ENCODE assay signal across 8 cellular contexts in the genomic region with DNA sequence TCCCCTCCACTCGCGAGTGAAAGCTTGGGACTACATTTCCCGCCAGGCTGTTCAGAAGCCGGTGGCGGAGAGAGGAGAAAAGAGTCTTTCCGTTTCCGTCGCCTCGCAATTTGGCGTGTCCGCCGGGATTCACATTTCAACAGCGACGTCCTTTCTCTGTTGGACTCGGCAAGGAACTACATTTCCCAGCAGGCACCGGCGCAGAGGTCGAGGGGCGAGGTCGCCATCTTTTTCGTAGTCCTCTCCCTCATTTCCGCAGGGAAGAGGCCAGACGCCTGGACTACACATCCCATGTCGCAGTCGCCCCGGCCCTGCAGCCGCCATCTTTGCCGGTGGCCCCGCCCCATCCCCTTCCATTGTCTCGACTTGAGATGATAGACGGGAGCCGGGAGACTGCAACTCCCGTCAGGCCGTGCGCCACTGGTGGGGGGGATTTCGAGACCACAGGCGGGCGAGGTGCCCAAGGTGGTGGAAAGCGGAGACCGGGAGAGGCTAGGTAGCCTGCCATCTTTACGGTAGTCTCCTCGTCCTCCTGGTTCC. TPM values are rescaled to one million over a fixed set of nuclear protein-coding genes. Genes with fewer than 3 reads are reported as not detected.
DNase-seq lines count a peak whose midpoint lies in the region; ATAC-seq and TF ChIP-seq lines count a peak whose summit lies in the region.

No MANE protein-coding gene starts in this region.

- WGBS in adipose tissue, 3 donors = 0 to 1% (median 1%) methylated on average over 42 of the region's 42 CpGs
- WGBS in tibial nerve, 2 donors = 1% methylated on average over 33 to 42 of the region's 42 CpGs

- peak; percentile 72 to 87 for TF ChIP-seq EP300 in tibial nerve (IDR thresholded peaks at IDR 0.05)

- peak; percentile 79 for ATAC-seq in HG02798 (IDR thresholded peaks at IDR 0.05; ENCODE audit: poor library complexity, unreplicated experiment)

- no peak for TF ChIP-seq CTCF in GM10266 (IDR thresholded peaks at IDR 0.05; ENCODE audit: control insufficient read depth, insufficient read depth, low read depth, missing control alignments)
- TF ChIP-seq CTCF in cardiac muscle cell (IDR thresholded peaks at IDR 0.05; ENCODE audit: low read depth, low read length) = no peak
- no peak for TF ChIP-seq CTCF in parathyroid adenoma (IDR thresholded peaks at IDR 0.05)
- TF ChIP-seq CTCF in tibial nerve (IDR thresholded peaks at IDR 0.05) = no peak

- H3K27ac ChIP-seq in adipose tissue (ENCODE audit: low read depth, low read length) (peak overlapping the region; percentile 48), cardiac muscle cell (peak overlapping the region; percentile 98), parathyroid adenoma (peak overlapping the region; percentile 96), tibial nerve (peak overlapping the region; percentile 90 to 98 (median 98))

- H3K9ac ChIP-seq in parathyroid adenoma = no peak overlapping the region

- H3K4me3 ChIP-seq in cardiac muscle cell (peak overlapping the region; percentile 77), parathyroid adenoma (ENCODE audit: low read depth, low read length) (peak overlapping the region; percentile 87), tibial nerve (peak overlapping the region; percentile 56 to 93 (median 81))

- peak overlapping the region; percentile 93 for H2AFZ ChIP-seq in parathyroid adenoma

- H3K36me3 ChIP-seq in cardiac muscle cell (no peaks in the 10 kb centered on the region), parathyroid adenoma (ENCODE audit: control insufficient read depth, insufficient read depth, low read length) (no peaks in the 10 kb centered on the region), tibial nerve (peaks cover 0 to 23% (median 0%) of the 10 kb centered on the region in 3 donors)

- H3K9me3 ChIP-seq in cardiac muscle cell (ENCODE audit: low read depth) (no peaks in the 10 kb centered on the region), parathyroid adenoma (ENCODE audit: control insufficient read depth, low read length) (no peaks in the 10 kb centered on the region), tibial nerve (no peaks in the 10 kb centered on the region)

- H3K4me2 ChIP-seq in parathyroid adenoma (ENCODE audit: low read length) = peak overlapping the region; percentile 99

- H3K4me1 ChIP-seq in cardiac muscle cell (ENCODE audit: low read depth) = peaks cover under 1% of the 10 kb centered on the region
- peaks cover 6% of the 10 kb centered on the region for H3K4me1 ChIP-seq in parathyroid adenoma
- H3K4me1 ChIP-seq in tibial nerve = peaks cover 0 to 31% (median 4%) of the 10 kb centered on the region in 4 donors

- H3K79me2 ChIP-seq in parathyroid adenoma = no peaks in the 10 kb centered on the region

- H3K27me3 ChIP-seq in cardiac muscle cell (no peaks in the 10 kb centered on the region), parathyroid adenoma (ENCODE audit: control insufficient read depth, insufficient read depth, low read length) (no peaks in the 10 kb centered on the region), tibial nerve (no peaks in the 10 kb centered on the region)

- no peak for TF ChIP-seq POLR2A in tibial nerve (IDR thresholded peaks at IDR 0.05)

- DNase-seq in GM10266 (ENCODE audit: extremely low spot score) = peak; percentile 94
- peak; percentile 95 for DNase-seq in NCI-H1417 treated with DMSO at 0.1 percent for 48 hours (lab: John Stamatoyannopoulos, UW)
- DNase-seq in SW480 (ENCODE audit: low spot score) = peak; percentile 99
- peak; percentile 99 to 100 for DNase-seq in cardiac muscle cell (ENCODE audit: low read depth in 1 of 2, low spot score in 1 of 2)
- DNase-seq in tibial nerve (ENCODE audit: low spot score in 2 of 2) = peak; percentile 99

RNA-seq across cellular contexts. Expression of a gene that starts 0.9 kb away (rescaled TPM):
- 1 to 10 TPM; 3.6 to 9.1 (median 5.3) TPM for polyA plus RNA-seq in adipose tissue
- 55.1 and 60.0 TPM in 2 replicates for total RNA-seq in cardiac muscle cell
- 3.9 and 4.0 TPM in 2 replicates for polyA plus RNA-seq in cardiac muscle cell
- 10 to 100 TPM in 3 of 4 donors, 1 to 10 TPM in 1; 7.4 to 25.8 (median 16.7) TPM for total RNA-seq in tibial nerve

RNA-seq across cellular contexts. Expression of a gene that starts 26.1 kb away (rescaled TPM):
- 1 to 10 TPM; 1.9 to 9.2 (median 5.8) TPM for polyA plus RNA-seq in adipose tissue
- 4.9 and 5.0 TPM in 2 replicates for total RNA-seq in cardiac muscle cell
- 14.0 and 23.4 TPM in 2 replicates for polyA plus RNA-seq in cardiac muscle cell
- total RNA-seq in tibial nerve = 1 to 10 TPM; 2.2 to 5.9 (median 3.1) TPM

RNA-seq across cellular contexts. Expression of a gene that starts 26.4 kb away (rescaled TPM):
- polyA plus RNA-seq in adipose tissue (10 to 100 TPM; 11.3 to 16.3 (median 14.6) TPM), cardiac muscle cell (94.5 and 101 TPM in 2 replicates)
- total RNA-seq in cardiac muscle cell (88.5 and 123 TPM in 2 replicates), tibial nerve (10 to 100 TPM; 50.7 to 58.4 (median 52.9) TPM)

RNA-seq across cellular contexts. Expression of a gene that starts 28.6 kb away (rescaled TPM):
- polyA plus RNA-seq in adipose tissue = 10 to 100 TPM; 11.8 to 52.1 (median 22.0) TPM
- 39.8 and 53.0 TPM in 2 replicates for total RNA-seq in cardiac muscle cell
- 50.5 and 60.6 TPM in 2 replicates for polyA plus RNA-seq in cardiac muscle cell
- total RNA-seq in tibial nerve = 10 to 100 TPM; 42.9 to 54.0 (median 48.2) TPM

RNA-seq across cellular contexts. Expression of a gene that starts 35.1 kb away (rescaled TPM):
- polyA plus RNA-seq in adipose tissue (10 to 100 TPM in 2 of 3 donors, 1 to 10 TPM in 1; 5.1 to 13.0 (median 10.8) TPM), cardiac muscle cell (1.9 and 4.4 TPM in 2 replicates)
- total RNA-seq in cardiac muscle cell (10.4 and 32.3 TPM in 2 replicates), tibial nerve (10 to 100 TPM in 2 of 4 donors, 1 to 10 TPM in 2; 7.9 to 17.1 (median 10.7) TPM)

Comparison
In these comparisons a context has a peak if more than half of its experiments do, and no peak if none do; other contexts are left out.
1. Peak in every context shown above with its lines: DNase-seq, ATAC-seq, H3K4me3 ChIP-seq and H3K27ac ChIP-seq.
2. H3K27ac ChIP-seq: peak in every context shown above with its lines; median percentile 98 in cardiac muscle cell; 98 in tibial nerve; 96 in parathyroid adenoma; 48 in adipose tissue.